ENCODE assay signal across 1 cellular context in the genomic region with DNA sequence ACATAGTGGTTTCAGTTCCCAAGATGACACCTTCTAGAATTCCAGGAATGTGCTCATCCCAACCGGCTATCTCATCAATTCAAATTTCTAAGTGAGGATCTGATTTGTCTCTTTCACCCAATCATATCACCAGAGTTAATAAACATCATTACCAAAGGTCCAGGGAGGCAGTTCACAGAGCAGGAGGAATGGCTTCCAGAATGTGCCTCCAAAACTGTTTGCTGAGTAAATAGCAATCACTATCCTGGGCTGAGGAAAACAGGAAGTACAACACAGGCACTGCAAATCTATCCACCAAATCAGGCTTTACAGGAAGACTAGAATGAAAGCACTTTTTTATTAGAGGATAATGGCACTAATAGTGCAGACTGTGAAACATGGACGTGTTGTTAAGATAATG.
TF ChIP-seq lines count a peak whose summit lies in the region.

No MANE protein-coding gene starts in this region.

TF ChIP-seq in HepG2, 621 proteins besides CTCF, POLR2A, EP300 and RAD21 (continued from another document):
- TF ChIP-seq MIER3 (CRISPR knock-in tag; IDR thresholded peaks at IDR 0.05; ENCODE audit: borderline replicate concordance) (peak; percentile 71; the same call in 1 of the 2 replicates), ZNF598 (CRISPR knock-in tag; IDR thresholded peaks at IDR 0.05; ENCODE audit: borderline replicate concordance) (no peak), KAT8 (CRISPR knock-in tag; IDR thresholded peaks at IDR 0.05) (peak; percentile 61; the same call in 1 of the 2 replicates), HNF4A (CRISPR knock-in tag; IDR thresholded peaks at IDR 0.05) (peak; percentile 53), BCL6 (CRISPR knock-in tag; IDR thresholded peaks at IDR 0.05) (0 out of 2 replicates have a peak, but pooled peaks have one; percentile 35), GATAD1 (CRISPR knock-in tag; IDR thresholded peaks at IDR 0.05) (0 out of 2 replicates have a peak, but pooled peaks have one; percentile 15), ELF1 (CRISPR knock-in tag; IDR thresholded peaks at IDR 0.05) (peak; percentile 86)
